In the genomic region with DNA sequence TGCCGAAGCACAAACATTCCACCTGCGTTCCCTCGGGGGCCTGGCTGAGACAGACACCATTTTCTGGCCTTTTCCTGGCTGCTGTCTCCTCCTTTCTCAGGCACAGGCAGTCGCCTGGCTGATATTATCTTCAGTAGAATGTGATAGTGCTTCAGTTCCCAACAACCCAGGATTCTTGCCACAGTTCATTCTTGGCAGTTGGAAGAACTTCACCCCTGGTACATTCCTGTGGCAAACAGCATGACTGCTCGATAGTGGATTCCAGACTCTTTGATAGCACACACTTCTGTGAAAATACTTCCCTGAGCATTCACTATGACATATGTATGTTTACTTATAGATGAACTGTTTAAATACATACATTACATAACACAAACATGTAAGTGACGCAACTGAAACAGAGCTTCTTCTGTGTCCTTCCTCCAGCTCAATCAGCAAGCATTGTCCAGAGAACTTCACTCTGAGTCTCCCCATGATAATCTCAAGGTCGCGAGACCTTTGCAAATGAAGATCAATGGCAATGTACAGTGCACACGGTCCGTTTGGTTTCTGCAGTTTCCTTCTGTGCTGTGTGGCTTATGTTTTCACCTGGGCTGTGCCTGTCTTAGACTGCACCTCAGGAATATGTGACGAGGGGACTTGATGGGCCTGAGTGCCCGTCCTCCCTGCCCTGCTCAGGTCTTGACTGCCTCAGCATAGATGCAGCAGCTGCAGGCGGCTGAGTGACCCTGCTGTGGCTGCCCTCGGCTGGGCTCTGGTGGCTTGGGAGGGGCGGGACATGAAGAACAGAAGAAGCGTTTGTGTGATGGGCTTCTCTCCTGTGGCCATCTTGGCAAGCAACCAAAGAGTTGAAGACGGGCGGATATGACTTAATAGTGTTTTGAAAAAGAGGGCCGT, we compare ENCODE assay signal across 1 cellular context.
TF ChIP-seq lines count a peak whose summit lies in the region.

No MANE protein-coding gene starts in this region.

TF ChIP-seq in HepG2, 621 proteins besides CTCF, POLR2A, EP300 and RAD21 (continued from another document and continues in another):
- no peak for TF ChIP-seq PBX3 (CRISPR knock-in tag; IDR thresholded peaks at IDR 0.05; ENCODE audit: borderline replicate concordance)
- peak; percentile 16; the same call in 1 of the 3 replicates for TF ChIP-seq MXI1 (IDR thresholded peaks at IDR 0.05; ENCODE audit: borderline replicate concordance, low read depth, low read length)
- peak; percentile 74 for TF ChIP-seq REPIN1 (CRISPR knock-in tag; IDR thresholded peaks at IDR 0.05; ENCODE audit: borderline replicate concordance, low read depth)
- no peak for TF ChIP-seq ZNF20 (CRISPR knock-in tag; IDR thresholded peaks at IDR 0.05)
- TF ChIP-seq TAF1 (CRISPR knock-in tag; IDR thresholded peaks at IDR 0.05), result peak; percentile 65
- peak; percentile 39 for TF ChIP-seq GFI1 (CRISPR knock-in tag; IDR thresholded peaks at IDR 0.05; ENCODE audit: borderline replicate concordance)
- TF ChIP-seq TSC22D2 (CRISPR knock-in tag; IDR thresholded peaks at IDR 0.05; ENCODE audit: borderline replicate concordance), result peak; percentile 75; the same call in 1 of the 2 replicates
- peak; percentile 81 for TF ChIP-seq FOSL2 (CRISPR knock-in tag; IDR thresholded peaks at IDR 0.05)
- peak; percentile 50; the same call in 1 of the 2 replicates for TF ChIP-seq SMAD9 (CRISPR knock-in tag; IDR thresholded peaks at IDR 0.05)
- no peak for TF ChIP-seq ZNF256 (CRISPR knock-in tag; conservative IDR thresholded peaks at IDR 0.05)
- peak; percentile 70; the same call in 1 of the 2 replicates for TF ChIP-seq GATA4 (IDR thresholded peaks at IDR 0.05; ENCODE audit: borderline replicate concordance, low read depth)
- 0 out of 2 replicates have a peak, but pooled peaks have one; percentile 19 for TF ChIP-seq ARNT2 (CRISPR knock-in tag; IDR thresholded peaks at IDR 0.05; ENCODE audit: low read depth)
- TF ChIP-seq ZNF775 (CRISPR knock-in tag; IDR thresholded peaks at IDR 0.05; ENCODE audit: borderline replicate concordance), result 0 out of 2 replicates have a peak, but pooled peaks have one; percentile 29
- TF ChIP-seq ZNF879 (CRISPR knock-in tag; IDR thresholded peaks at IDR 0.05), result 0 out of 2 replicates have a peak, but pooled peaks have one; percentile 54
- TF ChIP-seq SMC3 (IDR thresholded peaks at IDR 0.05; ENCODE audit: low read length), result peak; percentile 34; the same call in 1 of the 2 replicates
- 0 out of 2 replicates have a peak, but pooled peaks have one; percentile 45 for TF ChIP-seq SMAD1 (CRISPR knock-in tag; IDR thresholded peaks at IDR 0.05; ENCODE audit: borderline replicate concordance, low read depth)
- TF ChIP-seq ZNF281 (CRISPR knock-in tag; IDR thresholded peaks at IDR 0.05; ENCODE audit: borderline replicate concordance), result no peak; the same call in 1 of the 2 replicates
- TF ChIP-seq PATZ1 (CRISPR knock-in tag; IDR thresholded peaks at IDR 0.05), result peak; percentile 36; the same call in 1 of the 2 replicates
- no peak for TF ChIP-seq CBX5 (CRISPR knock-in tag; IDR thresholded peaks at IDR 0.05; ENCODE audit: borderline replicate concordance)
- peak; percentile 38; the same call in 1 of the 2 replicates for TF ChIP-seq ZNF124 (CRISPR knock-in tag; IDR thresholded peaks at IDR 0.05)
- TF ChIP-seq YEATS4 (CRISPR knock-in tag; IDR thresholded peaks at IDR 0.05; ENCODE audit: borderline replicate concordance), result no peak
- peak; percentile 46; the same call in 1 of the 2 replicates for TF ChIP-seq ZFP36L1 (CRISPR knock-in tag; IDR thresholded peaks at IDR 0.05)
- TF ChIP-seq, protein P1, sequence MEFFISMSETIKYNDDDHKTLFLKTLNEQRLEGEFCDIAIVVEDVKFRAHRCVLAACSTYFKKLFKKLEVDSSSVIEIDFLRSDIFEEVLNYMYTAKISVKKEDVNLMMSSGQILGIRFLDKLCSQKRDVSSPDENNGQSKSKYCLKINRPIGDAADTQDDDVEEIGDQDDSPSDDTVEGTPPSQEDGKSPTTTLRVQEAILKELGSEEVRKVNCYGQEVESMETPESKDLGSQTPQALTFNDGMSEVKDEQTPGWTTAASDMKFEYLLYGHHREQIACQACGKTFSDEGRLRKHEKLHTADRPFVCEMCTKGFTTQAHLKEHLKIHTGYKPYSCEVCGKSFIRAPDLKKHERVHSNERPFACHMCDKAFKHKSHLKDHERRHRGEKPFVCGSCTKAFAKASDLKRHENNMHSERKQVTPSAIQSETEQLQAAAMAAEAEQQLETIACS (CRISPR knock-in tag; IDR thresholded peaks at IDR 0.05), result no peak
- peak; percentile 81; the same call in 1 of the 2 replicates for TF ChIP-seq NFIC (IDR thresholded peaks at IDR 0.05; ENCODE audit: low read length)
- no peak for TF ChIP-seq FLYWCH1 (CRISPR knock-in tag; IDR thresholded peaks at IDR 0.05)
- no peak for TF ChIP-seq KLF11 (CRISPR knock-in tag; IDR thresholded peaks at IDR 0.05)
- no peak; the same call in 1 of the 2 replicates for TF ChIP-seq SP5 (CRISPR knock-in tag; IDR thresholded peaks at IDR 0.05; ENCODE audit: borderline replicate concordance, low read depth)
- no peak for TF ChIP-seq GZF1 (CRISPR knock-in tag; IDR thresholded peaks at IDR 0.05)
- peak; percentile 61; the same call in 1 of the 2 replicates for TF ChIP-seq ZNF589 (CRISPR knock-in tag; conservative IDR thresholded peaks at IDR 0.05)
- TF ChIP-seq, protein P2, sequence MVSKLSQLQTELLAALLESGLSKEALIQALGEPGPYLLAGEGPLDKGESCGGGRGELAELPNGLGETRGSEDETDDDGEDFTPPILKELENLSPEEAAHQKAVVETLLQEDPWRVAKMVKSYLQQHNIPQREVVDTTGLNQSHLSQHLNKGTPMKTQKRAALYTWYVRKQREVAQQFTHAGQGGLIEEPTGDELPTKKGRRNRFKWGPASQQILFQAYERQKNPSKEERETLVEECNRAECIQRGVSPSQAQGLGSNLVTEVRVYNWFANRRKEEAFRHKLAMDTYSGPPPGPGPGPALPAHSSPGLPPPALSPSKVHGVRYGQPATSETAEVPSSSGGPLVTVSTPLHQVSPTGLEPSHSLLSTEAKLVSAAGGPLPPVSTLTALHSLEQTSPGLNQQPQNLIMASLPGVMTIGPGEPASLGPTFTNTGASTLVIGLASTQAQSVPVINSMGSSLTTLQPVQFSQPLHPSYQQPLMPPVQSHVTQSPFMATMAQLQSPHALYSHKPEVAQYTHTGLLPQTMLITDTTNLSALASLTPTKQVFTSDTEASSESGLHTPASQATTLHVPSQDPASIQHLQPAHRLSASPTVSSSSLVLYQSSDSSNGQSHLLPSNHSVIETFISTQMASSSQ (IDR thresholded peaks at IDR 0.05; ENCODE audit: low read depth), result peak; percentile 55; the same call in 1 of the 2 replicates
- TF ChIP-seq, protein P2 (CRISPR knock-in tag; IDR thresholded peaks at IDR 0.05; ENCODE audit: borderline replicate concordance), result no peak; the same call in 1 of the 2 replicates
- TF ChIP-seq, protein P3, sequence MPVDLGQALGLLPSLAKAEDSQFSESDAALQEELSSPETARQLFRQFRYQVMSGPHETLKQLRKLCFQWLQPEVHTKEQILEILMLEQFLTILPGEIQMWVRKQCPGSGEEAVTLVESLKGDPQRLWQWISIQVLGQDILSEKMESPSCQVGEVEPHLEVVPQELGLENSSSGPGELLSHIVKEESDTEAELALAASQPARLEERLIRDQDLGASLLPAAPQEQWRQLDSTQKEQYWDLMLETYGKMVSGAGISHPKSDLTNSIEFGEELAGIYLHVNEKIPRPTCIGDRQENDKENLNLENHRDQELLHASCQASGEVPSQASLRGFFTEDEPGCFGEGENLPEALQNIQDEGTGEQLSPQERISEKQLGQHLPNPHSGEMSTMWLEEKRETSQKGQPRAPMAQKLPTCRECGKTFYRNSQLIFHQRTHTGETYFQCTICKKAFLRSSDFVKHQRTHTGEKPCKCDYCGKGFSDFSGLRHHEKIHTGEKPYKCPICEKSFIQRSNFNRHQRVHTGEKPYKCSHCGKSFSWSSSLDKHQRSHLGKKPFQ (CRISPR knock-in tag; IDR thresholded peaks at IDR 0.05; ENCODE audit: insufficient replicate concordance), result no peak
- no peak for TF ChIP-seq YEATS2 (CRISPR knock-in tag; IDR thresholded peaks at IDR 0.05; ENCODE audit: borderline replicate concordance)
- peak; percentile 74; the same call in 1 of the 2 replicates for TF ChIP-seq ZNF543 (CRISPR knock-in tag; IDR thresholded peaks at IDR 0.05)
- peak; percentile 46 for TF ChIP-seq CHD2 (IDR thresholded peaks at IDR 0.05; ENCODE audit: low read depth, low read length)
- peak; percentile 94 for TF ChIP-seq NCOA2 (CRISPR knock-in tag; IDR thresholded peaks at IDR 0.05)
- peak; percentile 97 for TF ChIP-seq FOXJ3 (CRISPR knock-in tag; IDR thresholded peaks at IDR 0.05; ENCODE audit: borderline replicate concordance)
- TF ChIP-seq ZIK1 (CRISPR knock-in tag; IDR thresholded peaks at IDR 0.05; ENCODE audit: borderline replicate concordance, low read depth), result no peak
- TF ChIP-seq MAFK (conservative IDR thresholded peaks at IDR 0.05 in 1 of 2, IDR thresholded peaks at IDR 0.05 in 1 of 2; ENCODE audit: low read length in 2 of 2), result no peak; a peak in 1 of 4 replicates
- no peak for TF ChIP-seq TEAD2 (CRISPR knock-in tag; IDR thresholded peaks at IDR 0.05)
